4 cellular contexts compared by ENCODE assay signal in the genomic region with DNA sequence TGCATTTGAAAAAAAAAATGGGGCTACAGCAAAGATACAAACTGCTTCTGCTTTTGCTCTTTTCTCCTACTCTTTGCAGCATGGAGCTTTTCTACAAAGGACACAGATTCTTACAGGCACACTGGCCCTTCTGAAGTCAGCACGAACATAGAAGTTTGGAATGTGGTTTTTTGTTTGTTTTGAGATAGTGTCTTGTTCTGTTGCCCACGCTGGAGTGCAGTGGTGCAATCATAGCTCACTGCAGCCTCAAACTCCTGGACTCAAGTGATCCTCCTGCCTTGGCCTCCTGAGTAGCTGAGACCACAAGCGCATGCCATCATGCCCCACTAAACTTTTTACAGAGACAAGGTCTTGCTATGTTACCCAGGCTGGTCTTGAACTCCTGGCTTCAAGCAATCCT. TPM values are rescaled to one million over a fixed set of nuclear protein-coding genes. Genes with fewer than 3 reads are reported as not detected.
"Had no signal": no experiment of that assay in that cellular context is flagged by ENCODE, and none has a peak within 500 bp of the region (broad histone marks: within the 10 kb centered on the region; RNA-seq: fewer than 3 reads in every experiment).

No MANE protein-coding gene starts in this region.

RNA-seq across cellular contexts. Expression of a gene that starts 9.4 kb away (rescaled TPM):
- total RNA-seq: activated CD8-positive, alpha-beta T cell treated with anti-CD3 and anti-CD28 coated beads for 36 hours; activated naive CD8-positive, alpha-beta T cell treated with anti-CD3 and anti-CD28 coated beads, Interleukin-2, amount 10 ng/mL, durations not matched to agents 7 days and 5 days; natural killer cell treated with Interleukin-12 subunit alpha and Interleukin-12 subunit beta and Interleukin-15 and Interleukin-18, amount 100 ng/mL, for 72 hours; SJCRH30 had no signal
